8 cellular contexts compared by ENCODE assay signal in genomic region chr2:98148968-98149697, GRCh38.
A peak's percentile ranks its signal among the peaks of the same experiment; 100 is the strongest.
DNase-seq lines count a peak whose midpoint lies in the region; ATAC-seq and TF ChIP-seq lines count a peak whose summit lies in the region.

No MANE protein-coding gene starts in this region.

- TF ChIP-seq CTCF in SK-N-SH (IDR thresholded peaks at IDR 0.05): no peak

- H3K9ac ChIP-seq in SK-N-SH: no peak overlapping the region

- DNase-seq in HCEC 1CT: peak; percentile 87
- no peak for DNase-seq in SK-N-SH
- DNase-seq in fibroblast of peridontal ligament (ENCODE audit: extremely low read depth): peak; percentile 82
- peak; percentile 85 for DNase-seq in pons (ENCODE audit: low spot score)
- no peak for DNase-seq in MV-4-11 (lab: John Stamatoyannopoulos, UW)
- no peak for DNase-seq in NK-92 (lab: John Stamatoyannopoulos, UW; ENCODE audit: unreplicated experiment)

- H4K20me1 ChIP-seq in SK-N-SH (ENCODE audit: insufficient read depth): no peaks in the 10 kb centered on the region

- peak overlapping the region; percentile 9 for H3K4me2 ChIP-seq in SK-N-SH

- TF ChIP-seq EP300 in SK-N-SH (IDR thresholded peaks at IDR 0.05; ENCODE audit: borderline replicate concordance in 1 of 2, low read depth in 1 of 2, low read length in 1 of 2): no peak

- no peak for ATAC-seq in GM21723 (IDR thresholded peaks at IDR 0.05; ENCODE audit: unreplicated experiment)
- no peak for ATAC-seq in HG02678 (IDR thresholded peaks at IDR 0.05; ENCODE audit: unreplicated experiment)

- no peaks in the 10 kb centered on the region for H3K79me2 ChIP-seq in SK-N-SH (ENCODE audit: insufficient read depth)

- no peaks in the 10 kb centered on the region for H3F3A ChIP-seq in SK-N-SH (replicated peaks; ENCODE audit: insufficient read depth)

- peak overlapping the region in 1 of 2 experiments; percentile 42; a peak in 3 of 4 replicates for H3K4me3 ChIP-seq in SK-N-SH (ENCODE audit: low read depth in 2 of 2, low read length in 1 of 2)

- CTCF ChIA-PET in SK-N-SH (lab: Yijun Ruan, JAX): interaction anchor here (0.6 to 1.2 kb wide), 4 partner anchors 17 to 120 kb away, joined by 3 to 4 read pairs (median 3); no protein-coding TSS in a partner anchor

- H3K4me1 ChIP-seq in SK-N-SH (ENCODE audit: control insufficient read depth in 1 of 2, insufficient read depth in 2 of 2, low read depth in 1 of 2, low read length in 1 of 2): no peaks in the 10 kb centered on the region; a peak in 1 of 4 replicates

- H3K9me2 ChIP-seq in SK-N-SH: no peaks in the 10 kb centered on the region

- 36% methylated on average over 5 of the region's 5 CpGs for WGBS in SK-N-SH (ENCODE audit: low lambda C conversion rate)

- H3K27me3 ChIP-seq in SK-N-SH (ENCODE audit: insufficient read depth): no peaks in the 10 kb centered on the region; the same call in 1 of the 2 replicates

- H3K36me3 ChIP-seq in SK-N-SH (replicated peaks in 1 of 2; ENCODE audit: control insufficient read depth in 1 of 2, insufficient read depth in 2 of 2, low read length in 1 of 2): no peaks in the 10 kb centered on the region

- no peak for TF ChIP-seq RAD21 in SK-N-SH (IDR thresholded peaks at IDR 0.05; ENCODE audit: low read length)

- no peaks in the 10 kb centered on the region for H3K9me3 ChIP-seq in SK-N-SH

- POLR2A ChIA-PET in SK-N-SH (lab: Yijun Ruan, JAX): no interaction called here

- H3K27ac ChIP-seq in SK-N-SH (ENCODE audit: low read depth in 2 of 2, low read length in 1 of 2): no peak overlapping the region

- peak overlapping the region; percentile 44 for H2AFZ ChIP-seq in SK-N-SH (ENCODE audit: low read depth)

TF ChIP-seq in SK-N-SH, 30 proteins besides CTCF, POLR2A, EP300 and RAD21:
- TF ChIP-seq, protein P1, sequence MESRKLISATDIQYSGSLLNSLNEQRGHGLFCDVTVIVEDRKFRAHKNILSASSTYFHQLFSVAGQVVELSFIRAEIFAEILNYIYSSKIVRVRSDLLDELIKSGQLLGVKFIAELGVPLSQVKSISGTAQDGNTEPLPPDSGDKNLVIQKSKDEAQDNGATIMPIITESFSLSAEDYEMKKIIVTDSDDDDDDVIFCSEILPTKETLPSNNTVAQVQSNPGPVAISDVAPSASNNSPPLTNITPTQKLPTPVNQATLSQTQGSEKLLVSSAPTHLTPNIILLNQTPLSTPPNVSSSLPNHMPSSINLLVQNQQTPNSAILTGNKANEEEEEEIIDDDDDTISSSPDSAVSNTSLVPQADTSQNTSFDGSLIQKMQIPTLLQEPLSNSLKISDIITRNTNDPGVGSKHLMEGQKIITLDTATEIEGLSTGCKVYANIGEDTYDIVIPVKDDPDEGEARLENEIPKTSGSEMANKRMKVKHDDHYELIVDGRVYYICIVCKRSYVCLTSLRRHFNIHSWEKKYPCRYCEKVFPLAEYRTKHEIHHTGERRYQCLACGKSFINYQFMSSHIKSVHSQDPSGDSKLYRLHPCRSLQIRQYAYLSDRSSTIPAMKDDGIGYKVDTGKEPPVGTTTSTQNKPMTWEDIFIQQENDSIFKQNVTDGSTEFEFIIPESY (IDR thresholded peaks at IDR 0.05; ENCODE audit: borderline replicate concordance, low read depth): no peak
- no peak for TF ChIP-seq TCF12 (IDR thresholded peaks at IDR 0.05)
- TF ChIP-seq ELF1 (IDR thresholded peaks at IDR 0.05): no peak
- TF ChIP-seq RFX5 (IDR thresholded peaks at IDR 0.05; ENCODE audit: low read length): no peak
- no peak for TF ChIP-seq USF1 (IDR thresholded peaks at IDR 0.05; ENCODE audit: borderline replicate concordance, low read depth)
- TF ChIP-seq MXI1 (IDR thresholded peaks at IDR 0.05; ENCODE audit: low read depth, low read length): no peak
- no peak for TF ChIP-seq YY1 (IDR thresholded peaks at IDR 0.05; ENCODE audit: low read depth)
- no peak for TF ChIP-seq TEAD4 (IDR thresholded peaks at IDR 0.05; ENCODE audit: borderline replicate concordance, insufficient read depth)
- TF ChIP-seq, protein P2, sequence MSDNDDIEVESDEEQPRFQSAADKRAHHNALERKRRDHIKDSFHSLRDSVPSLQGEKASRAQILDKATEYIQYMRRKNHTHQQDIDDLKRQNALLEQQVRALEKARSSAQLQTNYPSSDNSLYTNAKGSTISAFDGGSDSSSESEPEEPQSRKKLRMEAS (IDR thresholded peaks at IDR 0.05; ENCODE audit: low read depth): no peak
- TF ChIP-seq FOSL2 (IDR thresholded peaks at IDR 0.05; ENCODE audit: borderline replicate concordance, low read depth): no peak

Comparison
In these comparisons a context has a peak if more than half of its experiments do, and no peak if none do; other contexts are left out.
1. DNase-seq: peak in HCEC 1CT (single experiment), fibroblast of peridontal ligament (single experiment) and pons (single experiment); none in SK-N-SH (single experiment), MV-4-11 (single experiment) and NK-92 (single experiment).